25 cellular contexts compared by ENCODE assay signal in genomic region chr4:7115557-7116340, GRCh38.
"Had no signal": no experiment of that assay in that cellular context is flagged by ENCODE, and none has a peak within 500 bp of the region (broad histone marks: within the 10 kb centered on the region; RNA-seq: fewer than 3 reads in every experiment).

No MANE protein-coding gene starts in this region.

- H3K4me1 Mint-ChIP-seq: immature natural killer cell; memory B cell; stimulated activated effector memory CD8-positive, alpha-beta T cell treated with anti-CD3 and anti-CD28 coated beads, Interleukin-12 subunit alpha, Interleukin-12 subunit beta, amount 100 ng/mL, for 72 hours had no signal

- H3K27me3 ChIP-seq: upper lobe of right lung had no signal

- DNase-seq: hypothalamus; immature natural killer cell; left ventricle myocardium inferior; midbrain; mucosa of descending colon; naive thymus-derived CD4-positive, alpha-beta T cell; nucleus accumbens; psoas muscle; spleen; stimulated activated CD4-positive, alpha-beta T cell treated with anti-CD3 and anti-CD28 coated beads, Interleukin-4, amount 100 ng/mL, for 24 hours; stimulated activated naive CD4-positive, alpha-beta T cell; tibial artery; trophoblast cell; upper lobe of right lung had no signal

- H3K79me2 ChIP-seq: parathyroid adenoma had no signal

- H3K4me3 ChIP-seq: left ventricle myocardium inferior, mucosa of descending colon, psoas muscle, skin epidermis, spleen, suprapubic skin, thoracic aorta, tibial artery, upper lobe of right lung had no signal

- H3K9ac ChIP-seq: parathyroid adenoma had no signal

- H3K4me1 ChIP-seq: left ventricle myocardium inferior, parathyroid adenoma, psoas muscle, spleen, suprapubic skin, tibial artery, upper lobe of right lung had no signal

- H3K9me3 ChIP-seq: left ventricle myocardium inferior, mucosa of descending colon, psoas muscle, suprapubic skin, thoracic aorta, upper lobe of right lung had no signal

- H3K27ac ChIP-seq: left ventricle myocardium inferior, parathyroid adenoma, psoas muscle, skin epidermis, spleen, suprapubic skin, thoracic aorta, tibial artery, upper lobe of right lung had no signal

- FAIRE-seq: islet of Langerhans, urothelium cell line had no signal

- H3K9me3 Mint-ChIP-seq: immature natural killer cell had no signal

- H2AFZ ChIP-seq: parathyroid adenoma had no signal

- H3K36me3 ChIP-seq: left ventricle myocardium inferior, spleen, suprapubic skin, thoracic aorta, tibial artery, upper lobe of right lung had no signal

- H3K36me3 Mint-ChIP-seq: immature natural killer cell; natural killer cell treated with Interleukin-12 subunit alpha and Interleukin-12 subunit beta and Interleukin-15 and Interleukin-18, amount 100 ng/mL, for 72 hours; stimulated activated effector memory CD8-positive, alpha-beta T cell treated with anti-CD3 and anti-CD28 coated beads, Interleukin-12 subunit alpha, Interleukin-12 subunit beta, amount 100 ng/mL, for 72 hours had no signal

- H3K4me3 Mint-ChIP-seq: immature natural killer cell; memory B cell; naive thymus-derived CD4-positive, alpha-beta T cell; natural killer cell treated with Interleukin-12 subunit alpha and Interleukin-12 subunit beta and Interleukin-15 and Interleukin-18, amount 100 ng/mL, for 72 hours; stimulated activated effector memory CD8-positive, alpha-beta T cell treated with anti-CD3 and anti-CD28 coated beads, Interleukin-12 subunit alpha, Interleukin-12 subunit beta, amount 100 ng/mL, for 72 hours; stimulated activated naive CD8-positive, alpha-beta T cell treated with anti-CD3 and anti-CD28 coated beads, Interleukin-15, Interleukin-2, amounts not matched to agents 100 ng/mL and 50 ng/mL, for 24 hours had no signal

- H3K27ac Mint-ChIP-seq: immature natural killer cell; memory B cell; naive thymus-derived CD4-positive, alpha-beta T cell; natural killer cell treated with Interleukin-12 subunit alpha and Interleukin-12 subunit beta and Interleukin-15 and Interleukin-18, amount 100 ng/mL, for 72 hours; stimulated activated effector memory CD8-positive, alpha-beta T cell treated with anti-CD3 and anti-CD28 coated beads, Interleukin-12 subunit alpha, Interleukin-12 subunit beta, amount 100 ng/mL, for 72 hours; stimulated activated naive CD8-positive, alpha-beta T cell treated with anti-CD3 and anti-CD28 coated beads, Interleukin-15, Interleukin-2, amounts not matched to agents 100 ng/mL and 50 ng/mL, for 24 hours had no signal

- ATAC-seq: mucosa of descending colon; naive thymus-derived CD4-positive, alpha-beta T cell; psoas muscle; sciatic nerve; stimulated activated effector memory CD8-positive, alpha-beta T cell treated with anti-CD3 and anti-CD28 coated beads, Interleukin-12 subunit alpha, Interleukin-12 subunit beta, amount 100 ng/mL, for 72 hours; upper lobe of right lung had no signal
